ENCODE assay signal across 8 cellular contexts in the genomic region with DNA sequence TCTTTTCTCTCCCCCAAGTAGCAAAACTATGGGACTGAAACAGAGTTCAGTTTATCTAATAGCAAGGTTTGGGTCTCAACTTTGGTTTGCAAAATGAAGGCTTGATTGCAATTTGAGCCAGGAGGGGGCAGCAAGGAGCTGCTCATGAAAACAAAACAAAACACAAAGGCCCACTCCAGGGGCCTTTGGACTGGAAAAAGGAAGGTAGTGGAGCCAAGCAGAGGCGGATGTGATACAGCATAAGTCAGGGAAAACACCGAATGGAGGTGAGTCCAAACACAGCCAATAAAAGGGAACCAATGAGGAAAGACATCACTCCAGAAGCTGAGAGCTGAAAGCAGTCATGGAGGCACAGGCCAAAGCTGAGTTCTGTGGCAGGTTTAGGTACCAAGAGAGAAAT.
DNase-seq lines count a peak whose midpoint lies in the region; ATAC-seq, FAIRE-seq and TF ChIP-seq lines count a peak whose summit lies in the region.

No MANE protein-coding gene starts in this region.

- POLR2A ChIA-PET in A549 (lab: Yijun Ruan, JAX) (no interaction called here), RWPE1 (lab: Yijun Ruan, JAX; ENCODE audit: low non-redundant PET) (no interaction called here)

- no peak overlapping the region for H3K4me2 ChIP-seq in A549

- H3K27ac ChIP-seq in A549, result no peak overlapping the region
- H3K27ac ChIP-seq in RWPE1, result no peak overlapping the region

- no peaks in the 10 kb centered on the region for H3K4me1 ChIP-seq in A549

- ATAC-seq in A549, result peak in 1 of 2 experiments; percentile 61; a peak in 2 of 6 replicates
- peak; percentile 54 for ATAC-seq in HG03175 (IDR thresholded peaks at IDR 0.05; ENCODE audit: unreplicated experiment)
- ATAC-seq in GM18861 (IDR thresholded peaks at IDR 0.05; ENCODE audit: unreplicated experiment), result no peak

- DNase-seq in A549 (ENCODE audit: low read depth in 1 of 2, low spot score in 1 of 2) (peak in 1 of 2 experiments; percentile 24), GM12864 (ENCODE audit: low read depth) (peak; percentile 8), RWPE1 (ENCODE audit: low spot score) (no peak), astrocyte of the cerebellum (ENCODE audit: low read depth) (peak; percentile 28), kidney tubule cell (ENCODE audit: low spot score) (peak; percentile 82)
- peak; percentile 0 for DNase-seq in stimulated activated CD8-positive, alpha-beta memory T cell treated with anti-CD3 and anti-CD28 coated beads, Interleukin-15, amount 100 ng/mL, for 1 hour (ENCODE audit: low read depth)

- H3K9me3 ChIP-seq in A549, result no peaks in the 10 kb centered on the region

- in situ Hi-C loops in astrocyte of the cerebellum (cut with HindIII; ENCODE audit: low sequenced_read_pairs), result no loop called here

- WGBS in A549 (ENCODE audit: missing lambda C conversion rate), result 2% methylated on average over 2 of the region's 2 CpGs

- TF ChIP-seq CTCF in A549 (IDR thresholded peaks at IDR 0.05) (peak; percentile 47; the same call in 2 of the 3 replicates), GM12864 (IDR thresholded peaks at IDR 0.05; ENCODE audit: low read depth, low read length, missing control alignments) (peak; percentile 80), RWPE1 (conservative IDR thresholded peaks at IDR 0.05; ENCODE audit: low read depth) (peak; percentile 19; the same call in 1 of the 2 replicates), astrocyte of the cerebellum (IDR thresholded peaks at IDR 0.05; ENCODE audit: low read depth, low read length, missing control alignments) (peak; percentile 73)

- TF ChIP-seq EP300 in A549 (IDR thresholded peaks at IDR 0.05), result no peak

- CTCF ChIA-PET in A549 (lab: Yijun Ruan, JAX) (interaction anchor here (0.8 to 2.4 kb wide), 7 partner anchors 9 to 866 kb away, joined by 3 to 11 read pairs (median 3); no protein-coding TSS in a partner anchor), RWPE1 (lab: Yijun Ruan, JAX) (interaction anchor here (0.6 to 1.2 kb wide), 7 partner anchors 14 to 1599 kb away, joined by 3 to 5 read pairs (median 3); no protein-coding TSS in a partner anchor)

- FAIRE-seq in A549 (lab: Jason Lieb, UNC), result no peak

- H3K4me3 ChIP-seq in A549, result no peak overlapping the region
- no peak overlapping the region for H3K4me3 ChIP-seq in GM12864 (ENCODE audit: low read depth, low read length)
- no peak overlapping the region for H3K4me3 ChIP-seq in astrocyte of the cerebellum (ENCODE audit: low read depth, low read length)

- TF ChIP-seq POLR2A in A549 (IDR thresholded peaks at IDR 0.05; ENCODE audit: low read length), result no peak

- TF ChIP-seq RAD21 in A549 (conservative IDR thresholded peaks at IDR 0.05 in 1 of 2, IDR thresholded peaks at IDR 0.05 in 1 of 2), result peak; percentile 36 to 50; a peak in 3 of 5 replicates

TF ChIP-seq in A549, 52 proteins besides CTCF, POLR2A, EP300 and RAD21:
- TF ChIP-seq SMC3 (IDR thresholded peaks at IDR 0.05) (peak; percentile 47), MYC (IDR thresholded peaks at IDR 0.05; ENCODE audit: borderline replicate concordance, low read length) (no peak)
TF ChIP-seq in A549: peak in this region for 1.

Comparison
In these comparisons a context has a peak if more than half of its experiments do, and no peak if none do; other contexts are left out.
1. CTCF ChIP-seq: peak in every context shown above with its lines; median percentile 80 in GM12864; 73 in astrocyte of the cerebellum; 47 in A549; 19 in RWPE1.